10 cellular contexts compared by ENCODE assay signal in genomic region chr3:52047295-52047960, GRCh38. TPM values are rescaled to one million over a fixed set of nuclear protein-coding genes. Genes with fewer than 3 reads are reported as not detected.
A peak's percentile ranks its signal among the peaks of the same experiment; 100 is the strongest.
DNase-seq lines count a peak whose midpoint lies in the region; ATAC-seq and TF ChIP-seq lines count a peak whose summit lies in the region.
"Had no signal": no experiment of that assay in that cellular context is flagged by ENCODE, and none has a peak within 500 bp of the region (broad histone marks: within the 10 kb centered on the region; RNA-seq: fewer than 3 reads in every experiment).

No MANE protein-coding gene starts in this region.

- peak overlapping the region; percentile 98 for H3K27ac ChIP-seq in mammary epithelial cell (ENCODE audit: insufficient read depth, low read depth, low read length)
- H3K27ac ChIP-seq: prostate gland had no signal

- no peak overlapping the region; the same call in 1 of the 2 replicates for H3K4me3 Mint-ChIP-seq in HFFc6
- H3K4me3 Mint-ChIP-seq in stimulated activated effector memory CD8-positive, alpha-beta T cell treated with anti-CD3 and anti-CD28 coated beads, Interleukin-12 subunit alpha, Interleukin-12 subunit beta, amount 100 ng/mL, for 72 hours: no peak overlapping the region
- no peak overlapping the region for H3K4me3 Mint-ChIP-seq in activated T-cell treated with anti-CD3 and anti-CD28 coated beads, Interleukin-2, amount 50 U/mL, for 72 hours
- H3K4me3 Mint-ChIP-seq: activated CD4-positive, alpha-beta T cell treated with anti-CD3 and anti-CD28 coated beads for 36 hours had no signal

- dilution Hi-C loops in mammary epithelial cell (cut with HindIII; ENCODE audit: low sequenced_read_pairs): loop anchor here (5.0 kb wide), 4 partner anchors 45 to 100 kb away; no protein-coding TSS in a partner anchor

- H3K4me1 ChIP-seq in mammary epithelial cell (ENCODE audit: insufficient read depth, low read length): peaks cover 71% of the 10 kb centered on the region
- H3K4me1 ChIP-seq: prostate gland had no signal

- peak overlapping the region; percentile 93 for H3K9ac ChIP-seq in mammary epithelial cell (ENCODE audit: insufficient read depth, low read length)

- peaks cover 41% of the 10 kb centered on the region for H3K79me2 ChIP-seq in mammary epithelial cell (ENCODE audit: insufficient read depth, low read length)

- no peak for ATAC-seq in stimulated activated effector memory CD8-positive, alpha-beta T cell treated with anti-CD3 and anti-CD28 coated beads, Interleukin-12 subunit alpha, Interleukin-12 subunit beta, amount 100 ng/mL, for 72 hours
- ATAC-seq in activated T-cell treated with anti-CD3 and anti-CD28 coated beads, Interleukin-2, amount 50 U/mL, for 72 hours (replicated peaks in 1 of 2): no peak
- ATAC-seq: activated CD4-positive, alpha-beta T cell treated with anti-CD3 and anti-CD28 coated beads for 36 hours had no signal

- no peaks in the 10 kb centered on the region for H3K9me3 ChIP-seq in mammary epithelial cell (replicated peaks; ENCODE audit: insufficient read depth, low read length)
- H3K9me3 ChIP-seq: prostate gland had no signal

- no peaks in the 10 kb centered on the region for H3K27me3 ChIP-seq in mammary epithelial cell (ENCODE audit: insufficient read depth, low read length)

- peak overlapping the region; percentile 100 for H3K27ac Mint-ChIP-seq in HFFc6
- peak overlapping the region; percentile 83 for H3K27ac Mint-ChIP-seq in stimulated activated effector memory CD8-positive, alpha-beta T cell treated with anti-CD3 and anti-CD28 coated beads, Interleukin-12 subunit alpha, Interleukin-12 subunit beta, amount 100 ng/mL, for 72 hours
- H3K27ac Mint-ChIP-seq in activated T-cell treated with anti-CD3 and anti-CD28 coated beads, Interleukin-2, amount 50 U/mL, for 72 hours: no peak overlapping the region
- H3K27ac Mint-ChIP-seq: activated CD4-positive, alpha-beta T cell treated with anti-CD3 and anti-CD28 coated beads for 36 hours had no signal

- peaks cover 60% of the 10 kb centered on the region for H3K4me1 Mint-ChIP-seq in HFFc6 (ENCODE audit: low read depth)
- H3K4me1 Mint-ChIP-seq in stimulated activated effector memory CD8-positive, alpha-beta T cell treated with anti-CD3 and anti-CD28 coated beads, Interleukin-12 subunit alpha, Interleukin-12 subunit beta, amount 100 ng/mL, for 72 hours: peaks cover 41% of the 10 kb centered on the region
- peaks cover 21% of the 10 kb centered on the region for H3K4me1 Mint-ChIP-seq in activated T-cell treated with anti-CD3 and anti-CD28 coated beads, Interleukin-2, amount 50 U/mL, for 72 hours (ENCODE audit: low read depth)

- 21% methylated on average over 11 of the region's 20 CpGs for WGBS in mammary epithelial cell (ENCODE audit: low coverage, missing lambda C conversion rate)

- peaks cover under 1% of the 10 kb centered on the region; the same call in 1 of the 2 replicates for H3K36me3 Mint-ChIP-seq in HFFc6 (ENCODE audit: low read depth)
- peaks cover 36% of the 10 kb centered on the region for H3K36me3 Mint-ChIP-seq in stimulated activated effector memory CD8-positive, alpha-beta T cell treated with anti-CD3 and anti-CD28 coated beads, Interleukin-12 subunit alpha, Interleukin-12 subunit beta, amount 100 ng/mL, for 72 hours
- peaks cover 0 to 2% of the 10 kb centered on the region in 2 donors for H3K36me3 Mint-ChIP-seq in activated T-cell treated with anti-CD3 and anti-CD28 coated beads, Interleukin-2, amount 50 U/mL, for 72 hours (ENCODE audit: insufficient read depth in 2 of 2)

- H2AFZ ChIP-seq in mammary epithelial cell (ENCODE audit: low read depth, low read length): no peak overlapping the region

- no TSS peak for BruUV-seq in mammary epithelial cell (replicated peaks; lab: Mats Ljungman, UMichigan)

- peaks cover 2% of the 10 kb centered on the region for H3K27me3 Mint-ChIP-seq in HFFc6 (ENCODE audit: insufficient read depth)
- H3K27me3 Mint-ChIP-seq in activated T-cell treated with anti-CD3 and anti-CD28 coated beads, Interleukin-2, amount 50 U/mL, for 72 hours (ENCODE audit: low read depth): no peaks in the 10 kb centered on the region
- H3K27me3 Mint-ChIP-seq: activated CD4-positive, alpha-beta T cell treated with anti-CD3 and anti-CD28 coated beads for 36 hours had no signal

- no peak for TF ChIP-seq CTCF in HFFc6 (IDR thresholded peaks at IDR 0.05)
- TF ChIP-seq CTCF in mammary epithelial cell (conservative IDR thresholded peaks at IDR 0.05 in 1 of 2, IDR thresholded peaks at IDR 0.05 in 1 of 2; ENCODE audit: extremely low read depth in 1 of 2, insufficient read depth in 1 of 2, low read depth in 1 of 2, low read length in 2 of 2): no peak

- CTCF ChIA-PET in mammary epithelial cell (lab: Charles Lee; ENCODE audit: low non-redundant PET): interaction anchor here (0.5 to 0.6 kb wide), 2 partner anchors 7 to 77 kb away, joined by 3 to 4 read pairs; no protein-coding TSS in a partner anchor

- DNase-seq in HFFc6 (no peak), mammary epithelial cell (peak; percentile 91), kidney glomerular epithelial cell (lab: John Stamatoyannopoulos, UW) (peak; percentile 64), NOMO-1 treated with dmso at 0.1 percent for 144 hours (lab: John Stamatoyannopoulos, UW; ENCODE audit: unreplicated experiment) (no peak), epidermal melanocyte (ENCODE audit: insufficient read length, low spot score) (no peak)
- DNase-seq in stimulated activated effector memory CD8-positive, alpha-beta T cell treated with anti-CD3 and anti-CD28 coated beads, Interleukin-12 subunit alpha, Interleukin-12 subunit beta, amount 100 ng/mL, for 72 hours (ENCODE audit: low spot score in 2 of 2): no peak
- no peak for DNase-seq in effector CD4-positive, alpha-beta T cell
- no peak for DNase-seq in activated T-cell treated with anti-CD3 and anti-CD28 coated beads, Interleukin-2, amount 50 U/mL, for 72 hours
- DNase-seq: activated CD4-positive, alpha-beta T cell treated with anti-CD3 and anti-CD28 coated beads for 36 hours had no signal

- H3K36me3 ChIP-seq in mammary epithelial cell (ENCODE audit: insufficient read depth, low read length): peaks cover 30% of the 10 kb centered on the region

- peak overlapping the region; percentile 72 for H3K4me2 ChIP-seq in mammary epithelial cell (ENCODE audit: insufficient read depth, low read depth, low read length)

- in situ Hi-C loops in mammary epithelial cell (cut with MboI; ENCODE audit: low sequenced_read_pairs in 2 of 2): loop anchor here in 1 of 2 donors (5.0 kb wide), 2 partner anchors 45 to 105 kb away; partner anchors contain the start of genes PARP3 and RRP9

- H3K4me3 ChIP-seq in mammary epithelial cell (replicated peaks in 1 of 3; ENCODE audit: insufficient read depth in 1 of 3, low read depth in 2 of 3, low read length in 3 of 3): peak overlapping the region in 1 of 3 experiments; percentile 21
- H3K4me3 ChIP-seq: prostate gland had no signal

- intact Hi-C loops in mammary epithelial cell (cut with micrococcal nuclease): loop anchor here (5.0 kb wide), 2 partner anchors 170 to 190 kb away; partner anchors contain the start of gene TWF2

- H4K20me1 ChIP-seq in mammary epithelial cell (ENCODE audit: insufficient read depth, low read length): no peaks in the 10 kb centered on the region

- no peaks in the 10 kb centered on the region for H3K9me3 Mint-ChIP-seq in HFFc6
- no peaks in the 10 kb centered on the region for H3K9me3 Mint-ChIP-seq in stimulated activated effector memory CD8-positive, alpha-beta T cell treated with anti-CD3 and anti-CD28 coated beads, Interleukin-12 subunit alpha, Interleukin-12 subunit beta, amount 100 ng/mL, for 72 hours
- H3K9me3 Mint-ChIP-seq in activated T-cell treated with anti-CD3 and anti-CD28 coated beads, Interleukin-2, amount 50 U/mL, for 72 hours: no peaks in the 10 kb centered on the region

RNA-seq across cellular contexts. Expression of gene DUSP7, which starts 8.9 kb away (rescaled TPM):
- total RNA-seq in HFFc6 (2021; fragmentation: NEBNext Ultra II Directional; extraction: Animal tissue kit (Norgen Biotek cat#: 25700)): 10 to 100 TPM; 31.7 to 43.3 (median 37.4) TPM
- 100 to 1,000 TPM in 1 of 2 donors, 10 to 100 TPM in 1; 64.7 to 167 TPM for total RNA-seq in mammary epithelial cell
- polyA plus RNA-seq in mammary epithelial cell: 212 TPM
- polyA minus RNA-seq in mammary epithelial cell: 293 TPM
- total RNA-seq in activated T-cell treated with anti-CD3 and anti-CD28 coated beads, Interleukin-2, amount 50 U/mL, for 72 hours: 10 to 100 TPM; 12.8 to 15.7 TPM

RNA-seq across cellular contexts. Expression of gene RPL29, which starts 51.7 kb away (rescaled TPM):
- total RNA-seq in HFFc6 (2021; fragmentation: NEBNext Ultra II Directional; extraction: Animal tissue kit (Norgen Biotek cat#: 25700)): 1,000 to 10,000 TPM; 1,011 to 1,270 (median 1,111) TPM
- total RNA-seq in mammary epithelial cell: 1,000 to 10,000 TPM; 1,040 to 1,174 TPM
- 2,670 TPM for polyA plus RNA-seq in mammary epithelial cell
- 407 TPM for polyA minus RNA-seq in mammary epithelial cell
- total RNA-seq in activated T-cell treated with anti-CD3 and anti-CD28 coated beads, Interleukin-2, amount 50 U/mL, for 72 hours: 1,000 to 10,000 TPM; 1,676 to 1,838 TPM

Comparison
In these comparisons a context has a peak if more than half of its experiments do, and no peak if none do; other contexts are left out.
1. DNase-seq: peak in mammary epithelial cell (single experiment) and kidney glomerular epithelial cell (single experiment); none in HFFc6 (single experiment), stimulated activated effector memory CD8-positive, alpha-beta T cell treated with anti-CD3 and anti-CD28 coated beads, Interleukin-12 subunit alpha, Interleukin-12 subunit beta, amount 100 ng/mL, for 72 hours (0 of 2), effector CD4-positive, alpha-beta T cell (single experiment), NOMO-1 treated with dmso at 0.1 percent for 144 hours (single experiment), activated T-cell treated with anti-CD3 and anti-CD28 coated beads, Interleukin-2, amount 50 U/mL, for 72 hours (0 of 2) and epidermal melanocyte (single experiment).